Comparison of ENCODE assay signal across 8 cellular contexts in genomic region chr1:40979241-40980067, GRCh38. TPM values are rescaled to one million over a fixed set of nuclear protein-coding genes. Genes with fewer than 3 reads are reported as not detected.
DNase-seq lines count a peak whose midpoint lies in the region; ATAC-seq and TF ChIP-seq lines count a peak whose summit lies in the region.

Gene CTPS1, plus strand, starts transcription at chr1:40979696. Its CDS starts 3,595 bp downstream, at chr1:40983291.

- H3K27ac Mint-ChIP-seq in T-cell: peak within 1 kb of the TSS; percentile 82 to 92

- TF ChIP-seq EP300 in upper lobe of left lung (IDR thresholded peaks at IDR 0.05): no peak

- H3K27ac ChIP-seq in adipose tissue (ENCODE audit: low read depth, low read length) (peak within 1 kb of the TSS; percentile 83), heart left ventricle (peak within 1 kb of the TSS; percentile 49 to 98 (median 90)), upper lobe of left lung (peak within 1 kb of the TSS; percentile 93 to 95 (median 94))

- no peaks in the 10 kb centered on the region for H3K27me3 Mint-ChIP-seq in T-cell

- H3K4me3 Mint-ChIP-seq in T-cell: peak within 1 kb of the TSS; percentile 83 to 88 (median 87)

- H3K27me3 ChIP-seq in heart left ventricle (no peaks in the 10 kb centered on the region), upper lobe of left lung (no peaks in the 10 kb centered on the region)

- H3K36me3 ChIP-seq in heart left ventricle: peaks cover 0 to 13% (median 6%) of the 10 kb centered on the region in 9 donors
- peaks cover 0 to 11% (median 2%) of the 10 kb centered on the region in 4 donors for H3K36me3 ChIP-seq in upper lobe of left lung

- peaks cover 25 to 29% (median 27%) of the 10 kb centered on the region in 3 donors for H3K4me1 Mint-ChIP-seq in T-cell

- WGBS in adipose tissue, 3 donors: 1% methylated on average over 81 to 96 of the region's 96 CpGs
- 1 to 2% (median 1%) methylated on average over 44 to 96 of the region's 96 CpGs for whole genome bisulfite sequencing in heart left ventricle, 4 donors
- 3% methylated on average over 40 of the region's 96 CpGs; no CpG with 5 or more reads in 1 of the 2 donors for WGBS in upper lobe of left lung, 2 donors

- ATAC-seq in HG02870 (IDR thresholded peaks at IDR 0.05; ENCODE audit: unreplicated experiment) (peak; percentile 84), T-cell (replicated peaks in 1 of 4) (peak; percentile 90 to 92 (median 90)), heart left ventricle (peak; percentile 92 to 97 (median 96)), upper lobe of left lung (ENCODE audit: low FRiP score in 2 of 2) (peak; percentile 97)

- H3K4me1 ChIP-seq in heart left ventricle (peaks cover 0 to 31% (median 18%) of the 10 kb centered on the region in 12 donors), upper lobe of left lung (peaks cover 20 to 30% (median 26%) of the 10 kb centered on the region in 4 donors)

- in situ Hi-C loops in GM13977 (cut with MboI; ENCODE audit: low pct_unique_long_range_greater_than_20kb, low sequenced_read_pairs, unreplicated experiment): no loop called here

- POLR2A ChIA-PET in T-cell (lab: Charles Lee): interaction anchor here (0.6 to 1.5 kb wide), 3 partner anchors 24 to 939 kb away, joined by 3 to 6 read pairs (median 6); partner anchors contain the start of genes CAP1 (in 1 of the 2) and CITED4 (in 1 of the 2)

- H3K4me3 ChIP-seq in heart left ventricle (peak within 1 kb of the TSS; percentile 49 to 91 (median 70)), upper lobe of left lung (peak within 1 kb of the TSS; percentile 45 to 82 (median 76))

- DNase-seq in GM13977 (ENCODE audit: low spot score) (peak; percentile 100), NCI-H146 (lab: John Stamatoyannopoulos, UW) (peak; percentile 96), T-cell (peak; percentile 88 to 97 (median 94)), heart left ventricle (peak; percentile 94 to 98 (median 96)), posterior cingulate gyrus (peak; percentile 94 to 99 (median 96)), upper lobe of left lung (peak; percentile 93 to 99)

- intact Hi-C loops in heart left ventricle (cut with DNase I): no loop called here
- intact Hi-C loops in posterior cingulate gyrus (cut with DNase I): loop anchor here (2.0 kb wide), 1 partner anchor 23 kb away; no protein-coding TSS in a partner anchor

- H3K9me3 Mint-ChIP-seq in T-cell: no peaks in the 10 kb centered on the region

- peaks cover 11% of the 10 kb centered on the region for H3K36me3 Mint-ChIP-seq in T-cell

- TF ChIP-seq POLR2A in heart left ventricle (IDR thresholded peaks at IDR 0.05) (peak in 1 of 2 donors; percentile 53), upper lobe of left lung (IDR thresholded peaks at IDR 0.05) (peak in 3 of 4 donors; percentile 13 to 76 (median 67))

- TF ChIP-seq CTCF in GM13977 (IDR thresholded peaks at IDR 0.05; ENCODE audit: extremely low read depth, insufficient read depth, missing control alignments) (peak; percentile 43), heart left ventricle (IDR thresholded peaks at IDR 0.05) (peak in 3 of 12 donors; percentile 11 to 28 (median 18)), upper lobe of left lung (IDR thresholded peaks at IDR 0.05) (peak in 2 of 6 experiments; percentile 24 to 31)

- no peaks in the 10 kb centered on the region for H3K9me3 ChIP-seq in heart left ventricle
- no peaks in the 10 kb centered on the region for H3K9me3 ChIP-seq in upper lobe of left lung

- CTCF ChIA-PET in T-cell (lab: Charles Lee): interaction anchor here in 1 of 2 donors (0.7 to 2.6 kb wide), 3 partner anchors 11 to 130 kb away, joined by 3 to 17 read pairs (median 5); no protein-coding TSS in a partner anchor

RNA-seq across cellular contexts. Expression of gene CTPS1, which starts in this region (rescaled TPM):
- total RNA-seq in T-cell (10 to 100 TPM; 26.0 to 57.2 (median 29.1) TPM), heart left ventricle (10 to 100 TPM in 3 of 9 donors, 1 to 10 TPM in 6; 5.4 to 14.0 (median 7.4) TPM), upper lobe of left lung (10 to 100 TPM; 12.7 to 32.5 (median 25.0) TPM)
- polyA plus RNA-seq in adipose tissue (10 to 100 TPM in 1 of 3 donors, 1 to 10 TPM in 2; 4.1 to 12.4 (median 6.6) TPM), heart left ventricle (10 to 100 TPM in 1 of 2 donors, 1 to 10 TPM in 1; 3.7 to 22.5 TPM)

Comparison
In these comparisons a context has a peak if more than half of its experiments do, and no peak if none do; other contexts are left out.
1. Peak in every context shown above with its lines: DNase-seq, ATAC-seq, H3K4me3 ChIP-seq and H3K27ac ChIP-seq.